In the genomic region with DNA sequence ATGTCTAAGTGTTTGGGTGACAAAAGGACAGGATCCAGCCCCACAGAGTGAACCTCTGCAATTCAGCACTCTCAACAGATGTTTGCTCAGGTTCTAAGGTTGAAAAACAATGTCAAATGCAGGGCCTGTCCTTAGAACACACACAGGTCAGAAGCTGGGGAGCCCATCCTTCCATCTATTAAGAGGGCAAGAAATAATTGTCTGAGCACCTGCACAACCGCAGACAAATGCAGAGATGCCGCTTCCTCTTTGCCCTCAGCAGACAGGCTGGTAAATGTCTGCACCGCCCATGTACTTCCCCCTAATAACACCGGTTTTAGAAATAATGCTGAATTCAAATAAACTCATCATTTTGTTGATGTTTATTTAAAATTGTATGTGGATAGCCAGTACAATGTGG, we compare ENCODE assay signal across 4 cellular contexts.
"Had no signal": no experiment of that assay in that cellular context is flagged by ENCODE, and none has a peak within 500 bp of the region (broad histone marks: within the 10 kb centered on the region; RNA-seq: fewer than 3 reads in every experiment).

No MANE protein-coding gene starts in this region.

- H3K9me3 Mint-ChIP-seq: GM23338, H9 had no signal

- ATAC-seq: GM23338 had no signal

- H3K4me2 ChIP-seq: GM23338 had no signal

- H3K4me1 Mint-ChIP-seq: GM23338, H9 had no signal

- H3K27ac Mint-ChIP-seq: GM23338, H9 had no signal

- H3K4me3 Mint-ChIP-seq: GM23338, H9 had no signal

- H2AFZ ChIP-seq: GM23338 had no signal

- H3K4me3 ChIP-seq: GM23338 had no signal

- DNase-seq: H9, HCEC 1CT, IMR-90 had no signal
